Comparison of ENCODE assay signal across 8 cellular contexts in the genomic region with DNA sequence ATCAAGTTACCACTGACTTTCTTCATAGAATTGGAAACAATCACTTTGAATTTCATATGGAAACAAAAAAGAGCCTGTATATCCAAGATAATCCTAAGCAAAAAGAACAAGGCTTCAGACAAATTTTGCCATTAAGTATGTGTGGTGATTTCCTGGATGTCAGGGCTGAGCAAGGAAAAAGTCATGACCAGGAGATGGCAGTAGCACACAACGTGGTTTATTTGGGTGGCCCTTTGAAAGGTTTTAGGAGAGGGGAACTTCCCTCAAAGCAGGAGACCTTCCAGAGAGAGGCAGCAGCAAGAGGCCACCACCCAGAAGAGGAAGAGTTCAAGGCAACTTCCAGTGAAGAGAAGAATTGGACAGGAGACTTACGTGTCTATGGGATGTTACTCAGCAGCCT. TPM values are rescaled to one million over a fixed set of nuclear protein-coding genes. Genes with fewer than 3 reads are reported as not detected.
DNase-seq lines count a peak whose midpoint lies in the region; ATAC-seq and TF ChIP-seq lines count a peak whose summit lies in the region.

No MANE protein-coding gene starts in this region.

- H3K4me1 ChIP-seq in NT2/D1 (ENCODE audit: insufficient read depth, insufficient read length), result no peaks in the 10 kb centered on the region

- H3K9me3 ChIP-seq in NT2/D1 (ENCODE audit: insufficient read depth, low read length), result no peaks in the 10 kb centered on the region

- ATAC-seq in omental fat pad (ENCODE audit: low FRiP score), result no peak
- ATAC-seq in stimulated activated naive CD8-positive, alpha-beta T cell treated with anti-CD3 and anti-CD28 coated beads, Interleukin-15, Interleukin-2, amounts not matched to agents 100 U/mL and 50 U/mL, for 24 hours, result no peak

- TF ChIP-seq CTCF in AG09319 (IDR thresholded peaks at IDR 0.05; ENCODE audit: low read depth, low read length), result peak; percentile 42
- peak; percentile 48 for TF ChIP-seq CTCF in GM13977 (IDR thresholded peaks at IDR 0.05; ENCODE audit: extremely low read depth, insufficient read depth, missing control alignments)
- peak; percentile 49 for TF ChIP-seq CTCF in epithelial cell of proximal tubule (conservative IDR thresholded peaks at IDR 0.05; ENCODE audit: low read depth, low read length)
- TF ChIP-seq CTCF in omental fat pad (IDR thresholded peaks at IDR 0.05), result no peak

- H3K4me3 ChIP-seq in NT2/D1 (ENCODE audit: insufficient read length, low read depth), result no peak overlapping the region
- H3K4me3 ChIP-seq in epithelial cell of proximal tubule (ENCODE audit: low read depth, low read length), result no peak overlapping the region

- no peak overlapping the region for H3K9ac ChIP-seq in NT2/D1 (ENCODE audit: insufficient read length, low read depth)

- H3K36me3 ChIP-seq in NT2/D1 (ENCODE audit: insufficient read depth, insufficient read length, low read length), result no peaks in the 10 kb centered on the region

- in situ Hi-C loops in GM13977 (cut with MboI; ENCODE audit: low pct_unique_long_range_greater_than_20kb, low sequenced_read_pairs, unreplicated experiment), result no loop called here

- DNase-seq in AG09319 (ENCODE audit: extremely low read depth, low read depth) (no peak), GM13977 (ENCODE audit: low spot score) (no peak), NT2/D1 (ENCODE audit: low read depth, low spot score) (peak; percentile 27), epithelial cell of proximal tubule (ENCODE audit: low read depth) (no peak), DMS153 treated with DMSO at 0.1 percent for 48 hours (lab: John Stamatoyannopoulos, UW; ENCODE audit: unreplicated experiment) (no peak), omental fat pad (ENCODE audit: low spot score) (no peak), mesenteric fat pad (ENCODE audit: low spot score) (no peak)
- DNase-seq in stimulated activated naive CD8-positive, alpha-beta T cell treated with anti-CD3 and anti-CD28 coated beads, Interleukin-15, Interleukin-2, amounts not matched to agents 100 U/mL and 50 U/mL, for 24 hours, result no peak

- H3K27me3 ChIP-seq in NT2/D1 (ENCODE audit: insufficient read depth, insufficient read length), result no peaks in the 10 kb centered on the region

RNA-seq across cellular contexts. Expression of a gene that starts 18.1 kb away (rescaled TPM):
- total RNA-seq in epithelial cell of proximal tubule (5.1 and 5.2 TPM in 2 replicates), omental fat pad (10 to 100 TPM in 3 of 4 donors, 1 to 10 TPM in 1; 9.9 to 23.1 (median 12.6) TPM), mesenteric fat pad (6.5 TPM)

Comparison
In these comparisons a context has a peak if more than half of its experiments do, and no peak if none do; other contexts are left out.
1. CTCF ChIP-seq: peak in AG09319 (single experiment), GM13977 (single experiment) and epithelial cell of proximal tubule (single experiment); none in omental fat pad (0 of 3).